Comparison of ENCODE assay signal across 14 cellular contexts in the genomic region with DNA sequence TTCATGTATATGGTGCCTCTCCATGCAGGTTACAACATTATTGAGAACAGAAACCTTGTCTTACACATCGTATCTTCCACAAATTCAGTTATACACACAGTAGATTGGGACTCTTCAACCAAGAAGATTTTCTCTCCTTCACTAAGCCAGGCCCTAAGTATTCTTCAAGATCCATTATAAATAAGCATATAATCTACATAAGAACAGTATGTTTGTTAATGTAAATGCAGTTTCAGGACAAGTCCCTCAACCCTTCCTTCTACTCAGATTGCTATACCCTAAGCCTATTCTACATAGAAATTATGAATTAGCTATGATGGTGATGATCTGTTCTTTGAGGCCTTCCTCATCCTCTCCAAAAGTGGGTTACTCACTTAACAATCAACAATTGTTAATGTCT. TPM values are rescaled to one million over a fixed set of nuclear protein-coding genes. Genes with fewer than 3 reads are reported as not detected.
"Had no signal": no experiment of that assay in that cellular context is flagged by ENCODE, and none has a peak within 500 bp of the region (broad histone marks: within the 10 kb centered on the region; RNA-seq: fewer than 3 reads in every experiment).

No MANE protein-coding gene starts in this region.

- H3K27ac ChIP-seq: lower lobe of right lung, testis had no signal

- H3K9me3 ChIP-seq: lower lobe of right lung, sigmoid colon, testis had no signal

- H3K27me3 ChIP-seq: cardiac muscle cell, sigmoid colon, testis had no signal

- H3K36me3 ChIP-seq: cardiac muscle cell, lower lobe of right lung, sigmoid colon had no signal

- H3K4me1 Mint-ChIP-seq: naive thymus-derived CD4-positive, alpha-beta T cell had no signal

- DNase-seq: activated CD4-positive, alpha-beta memory T cell treated with anti-CD3 and anti-CD28 coated beads for 36 hours; activated gamma-delta T cell; activated T-cell treated with anti-CD3 and anti-CD28 coated beads, Interleukin-2, amount 50 U/mL, for 48 hours; erythroblast; hypothalamus; lower lobe of right lung; naive thymus-derived CD4-positive, alpha-beta T cell; sigmoid colon; stimulated activated CD4-positive, alpha-beta T cell treated with anti-CD3 and anti-CD28 coated beads, Interleukin-2, amount 100 ng/mL, for 48 hours; testis had no signal

- H3K36me3 Mint-ChIP-seq: activated CD4-positive, alpha-beta memory T cell treated with anti-CD3 and anti-CD28 coated beads for 36 hours; activated naive CD8-positive, alpha-beta T cell; naive thymus-derived CD4-positive, alpha-beta T cell had no signal

- H3K4me3 Mint-ChIP-seq: activated CD4-positive, alpha-beta memory T cell treated with anti-CD3 and anti-CD28 coated beads for 36 hours; activated naive CD8-positive, alpha-beta T cell; naive thymus-derived CD4-positive, alpha-beta T cell; stimulated activated naive CD8-positive, alpha-beta T cell treated with anti-CD3 and anti-CD28 coated beads, Interleukin-15, Interleukin-2, amounts not matched to agents 100 ng/mL and 50 ng/mL, for 24 hours had no signal

- H3K27ac Mint-ChIP-seq: activated CD4-positive, alpha-beta memory T cell treated with anti-CD3 and anti-CD28 coated beads for 36 hours; activated naive CD8-positive, alpha-beta T cell; naive thymus-derived CD4-positive, alpha-beta T cell; stimulated activated naive CD8-positive, alpha-beta T cell treated with anti-CD3 and anti-CD28 coated beads, Interleukin-15, Interleukin-2, amounts not matched to agents 100 ng/mL and 50 ng/mL, for 24 hours had no signal

- H3K9me3 Mint-ChIP-seq: activated CD4-positive, alpha-beta memory T cell treated with anti-CD3 and anti-CD28 coated beads for 36 hours; stimulated activated naive CD8-positive, alpha-beta T cell treated with anti-CD3 and anti-CD28 coated beads, Interleukin-15, Interleukin-2, amounts not matched to agents 100 ng/mL and 50 ng/mL, for 24 hours had no signal

- H3K4me3 ChIP-seq: cardiac muscle cell, lower lobe of right lung, sigmoid colon, testis had no signal

- H3K27me3 Mint-ChIP-seq: activated CD4-positive, alpha-beta memory T cell treated with anti-CD3 and anti-CD28 coated beads for 36 hours; activated naive CD8-positive, alpha-beta T cell; naive thymus-derived CD4-positive, alpha-beta T cell; stimulated activated naive CD8-positive, alpha-beta T cell treated with anti-CD3 and anti-CD28 coated beads, Interleukin-15, Interleukin-2, amounts not matched to agents 100 ng/mL and 50 ng/mL, for 24 hours had no signal

- H3K4me1 ChIP-seq: lower lobe of right lung, sigmoid colon, testis had no signal

- ATAC-seq: naive thymus-derived CD4-positive, alpha-beta T cell had no signal

RNA-seq across cellular contexts. Expression of gene COL4A6, which starts 41.2 kb away (rescaled TPM):
- total RNA-seq: activated CD4-positive, alpha-beta memory T cell treated with anti-CD3 and anti-CD28 coated beads for 36 hours; mononuclear cell; naive thymus-derived CD4-positive, alpha-beta T cell had no signal
- polyA plus RNA-seq: naive thymus-derived CD4-positive, alpha-beta T cell had no signal

RNA-seq across cellular contexts. Expression of gene COL4A5, which starts 42.7 kb away (rescaled TPM):
- total RNA-seq: activated CD4-positive, alpha-beta memory T cell treated with anti-CD3 and anti-CD28 coated beads for 36 hours; mononuclear cell; naive thymus-derived CD4-positive, alpha-beta T cell had no signal
- polyA plus RNA-seq: naive thymus-derived CD4-positive, alpha-beta T cell had no signal
